In the genomic region with DNA sequence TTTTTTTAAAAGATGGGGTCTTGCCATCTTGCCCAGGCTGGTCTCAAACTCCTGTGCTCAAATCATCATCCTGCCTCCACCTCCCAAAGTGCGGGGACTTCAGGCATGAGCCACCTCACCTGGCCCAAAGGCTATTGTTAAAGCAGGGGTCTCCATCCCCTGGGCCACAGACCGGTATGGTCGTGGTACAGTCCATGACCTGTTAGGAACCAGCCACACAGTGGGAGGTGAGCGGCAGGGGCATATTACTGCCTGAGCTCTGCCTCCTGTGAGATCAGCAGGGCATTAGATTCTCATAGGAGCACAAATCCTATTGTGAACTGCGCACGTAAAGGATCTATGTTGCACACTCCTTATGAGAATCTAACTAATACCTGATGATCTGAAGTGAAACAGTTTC, we compare ENCODE assay signal across 2 cellular contexts.
A peak's percentile ranks its signal among the peaks of the same experiment; 100 is the strongest.
TF ChIP-seq lines count a peak whose summit lies in the region.

No MANE protein-coding gene starts in this region.

TF ChIP-seq in HEK293, 187 proteins besides CTCF, POLR2A, EP300 and RAD21:
- TF ChIP-seq, protein P1, sequence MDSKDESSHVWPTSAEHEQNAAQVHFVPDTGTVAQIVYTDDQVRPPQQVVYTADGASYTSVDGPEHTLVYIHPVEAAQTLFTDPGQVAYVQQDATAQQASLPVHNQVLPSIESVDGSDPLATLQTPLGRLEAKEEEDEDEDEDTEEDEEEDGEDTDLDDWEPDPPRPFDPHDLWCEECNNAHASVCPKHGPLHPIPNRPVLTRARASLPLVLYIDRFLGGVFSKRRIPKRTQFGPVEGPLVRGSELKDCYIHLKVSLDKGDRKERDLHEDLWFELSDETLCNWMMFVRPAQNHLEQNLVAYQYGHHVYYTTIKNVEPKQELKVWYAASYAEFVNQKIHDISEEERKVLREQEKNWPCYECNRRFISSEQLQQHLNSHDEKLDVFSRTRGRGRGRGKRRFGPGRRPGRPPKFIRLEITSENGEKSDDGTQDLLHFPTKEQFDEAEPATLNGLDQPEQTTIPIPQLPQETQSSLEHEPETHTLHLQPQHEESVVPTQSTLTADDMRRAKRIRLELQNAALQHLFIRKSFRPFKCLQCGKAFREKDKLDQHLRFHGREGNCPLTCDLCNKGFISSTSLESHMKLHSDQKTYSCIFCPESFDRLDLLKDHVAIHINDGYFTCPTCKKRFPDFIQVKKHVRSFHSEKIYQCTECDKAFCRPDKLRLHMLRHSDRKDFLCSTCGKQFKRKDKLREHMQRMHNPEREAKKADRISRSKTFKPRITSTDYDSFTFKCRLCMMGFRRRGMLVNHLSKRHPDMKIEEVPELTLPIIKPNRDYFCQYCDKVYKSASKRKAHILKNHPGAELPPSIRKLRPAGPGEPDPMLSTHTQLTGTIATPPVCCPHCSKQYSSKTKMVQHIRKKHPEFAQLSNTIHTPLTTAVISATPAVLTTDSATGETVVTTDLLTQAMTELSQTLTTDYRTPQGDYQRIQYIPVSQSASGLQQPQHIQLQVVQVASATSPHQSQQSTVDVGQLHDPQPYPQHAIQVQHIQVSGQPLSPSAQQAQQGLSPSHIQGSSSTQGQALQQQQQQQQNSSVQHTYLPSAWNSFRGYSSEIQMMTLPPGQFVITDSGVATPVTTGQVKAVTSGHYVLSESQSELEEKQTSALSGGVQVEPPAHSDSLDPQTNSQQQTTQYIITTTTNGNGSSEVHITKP (tag by site-specific recombination; IDR thresholded peaks at IDR 0.05) = 0 out of 2 replicates have a peak, but pooled peaks have one; percentile 18
- no peak for TF ChIP-seq SP7 (tag by site-specific recombination; IDR thresholded peaks at IDR 0.05)
- no peak for TF ChIP-seq KLF10 (tag by site-specific recombination; IDR thresholded peaks at IDR 0.05)
- TF ChIP-seq ZNF596 (tag by site-specific recombination; IDR thresholded peaks at IDR 0.05) = no peak

TF ChIP-seq in IMR-90, 13 proteins besides CTCF, POLR2A, EP300 and RAD21:
- no peak for TF ChIP-seq NFE2L2 (IDR thresholded peaks at IDR 0.05; ENCODE audit: low read depth, low read length)
- TF ChIP-seq, protein P2, sequence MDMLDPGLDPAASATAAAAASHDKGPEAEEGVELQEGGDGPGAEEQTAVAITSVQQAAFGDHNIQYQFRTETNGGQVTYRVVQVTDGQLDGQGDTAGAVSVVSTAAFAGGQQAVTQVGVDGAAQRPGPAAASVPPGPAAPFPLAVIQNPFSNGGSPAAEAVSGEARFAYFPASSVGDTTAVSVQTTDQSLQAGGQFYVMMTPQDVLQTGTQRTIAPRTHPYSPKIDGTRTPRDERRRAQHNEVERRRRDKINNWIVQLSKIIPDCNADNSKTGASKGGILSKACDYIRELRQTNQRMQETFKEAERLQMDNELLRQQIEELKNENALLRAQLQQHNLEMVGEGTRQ (IDR thresholded peaks at IDR 0.05; ENCODE audit: low read depth, low read length) = no peak
- no peak for TF ChIP-seq RCOR1 (IDR thresholded peaks at IDR 0.05; ENCODE audit: insufficient replicate concordance, low read length)
- no peak for TF ChIP-seq SMC3 (IDR thresholded peaks at IDR 0.05; ENCODE audit: low read depth, low read length)
- no peak for TF ChIP-seq BHLHE40 (IDR thresholded peaks at IDR 0.05; ENCODE audit: low read depth, low read length)
- TF ChIP-seq, protein P3, sequence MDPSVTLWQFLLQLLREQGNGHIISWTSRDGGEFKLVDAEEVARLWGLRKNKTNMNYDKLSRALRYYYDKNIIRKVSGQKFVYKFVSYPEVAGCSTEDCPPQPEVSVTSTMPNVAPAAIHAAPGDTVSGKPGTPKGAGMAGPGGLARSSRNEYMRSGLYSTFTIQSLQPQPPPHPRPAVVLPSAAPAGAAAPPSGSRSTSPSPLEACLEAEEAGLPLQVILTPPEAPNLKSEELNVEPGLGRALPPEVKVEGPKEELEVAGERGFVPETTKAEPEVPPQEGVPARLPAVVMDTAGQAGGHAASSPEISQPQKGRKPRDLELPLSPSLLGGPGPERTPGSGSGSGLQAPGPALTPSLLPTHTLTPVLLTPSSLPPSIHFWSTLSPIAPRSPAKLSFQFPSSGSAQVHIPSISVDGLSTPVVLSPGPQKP (IDR thresholded peaks at IDR 0.05; ENCODE audit: borderline replicate concordance, low read depth, low read length) = no peak
- TF ChIP-seq FOS (IDR thresholded peaks at IDR 0.05; ENCODE audit: low read depth, low read length) = no peak
- no peak for TF ChIP-seq MXI1 (IDR thresholded peaks at IDR 0.05; ENCODE audit: borderline replicate concordance, low read depth, low read length)
- TF ChIP-seq RFX5 (IDR thresholded peaks at IDR 0.05; ENCODE audit: low read depth, low read length) = no peak
- TF ChIP-seq CEBPB (IDR thresholded peaks at IDR 0.05; ENCODE audit: low read depth, low read length) = no peak
- TF ChIP-seq MAFK (IDR thresholded peaks at IDR 0.05; ENCODE audit: low read depth, low read length) = no peak
